ENCODE assay signal across 11 cellular contexts in the genomic region with DNA sequence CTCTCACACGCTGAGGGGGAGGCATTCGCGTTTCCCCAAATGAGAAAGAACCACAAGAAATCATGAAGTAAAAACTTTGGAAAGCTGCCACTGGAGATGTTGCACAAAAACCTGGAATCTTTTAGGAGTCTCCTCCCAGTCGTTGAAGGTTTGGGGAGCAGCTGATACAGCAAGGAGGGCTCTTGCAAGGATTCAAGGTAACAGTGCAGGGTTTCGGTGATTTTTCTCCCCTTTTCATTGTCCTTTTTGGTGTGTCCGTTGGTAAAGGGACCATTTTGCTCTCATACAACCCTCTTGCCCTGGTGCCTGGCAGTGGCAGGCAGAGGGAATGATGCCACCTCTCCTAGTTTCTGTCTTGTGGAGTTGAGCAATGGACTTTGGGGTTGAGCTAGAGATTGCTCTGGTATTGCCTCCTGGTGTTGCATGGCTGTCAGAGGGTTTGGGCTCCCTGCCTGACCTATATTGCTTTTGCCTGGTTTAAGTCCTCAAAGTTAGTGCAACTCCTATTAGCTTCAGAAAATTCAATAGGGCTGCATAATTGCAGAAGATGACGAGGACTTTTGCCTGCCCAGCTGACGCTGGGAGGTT. TPM values are rescaled to one million over a fixed set of nuclear protein-coding genes. Genes with fewer than 3 reads are reported as not detected.
A peak's percentile ranks its signal among the peaks of the same experiment; 100 is the strongest.
DNase-seq lines count a peak whose midpoint lies in the region; ATAC-seq and TF ChIP-seq lines count a peak whose summit lies in the region.
"Had no signal": no experiment of that assay in that cellular context is flagged by ENCODE, and none has a peak within 500 bp of the region (broad histone marks: within the 10 kb centered on the region; RNA-seq: fewer than 3 reads in every experiment).

No MANE protein-coding gene starts in this region.

- H3K27ac ChIP-seq in adrenal gland (no peak overlapping the region), iPS DF 6.9 (ENCODE audit: low read length) (no peak overlapping the region)
- H3K27ac ChIP-seq: SJCRH30, transverse colon had no signal

- WGBS in adrenal gland, 4 donors, result 11 to 14% (median 13%) methylated on average over 8 of the region's 8 CpGs
- WGBS in iPS DF 6.9 (ENCODE audit: insufficient coverage, insufficient read length), result no CpG with 5 or more reads among the region's 8 CpGs

- H3K9me3 ChIP-seq in adrenal gland (replicated peaks in 1 of 3) (no peaks in the 10 kb centered on the region), iPS DF 6.9 (ENCODE audit: control insufficient read depth, insufficient read depth, low read length) (no peaks in the 10 kb centered on the region)
- H3K9me3 ChIP-seq: SJCRH30, transverse colon had no signal

- no peak for TF ChIP-seq CTCF in adrenal gland (IDR thresholded peaks at IDR 0.05)

- TF ChIP-seq POLR2A in adrenal gland (IDR thresholded peaks at IDR 0.05), result no peak

- H3K4me1 ChIP-seq in adrenal gland (replicated peaks in 1 of 2), result no peaks in the 10 kb centered on the region
- peaks cover 3% of the 10 kb centered on the region; the same call in 1 of the 2 replicates for H3K4me1 ChIP-seq in iPS DF 6.9 (ENCODE audit: control insufficient read depth, insufficient read depth, low read length)
- H3K4me1 ChIP-seq: SJCRH30 had no signal

- ATAC-seq in HG03565 (IDR thresholded peaks at IDR 0.05; ENCODE audit: unreplicated experiment) (no peak), GM18867 (IDR thresholded peaks at IDR 0.05; ENCODE audit: unreplicated experiment) (no peak)

- H3K4me3 ChIP-seq in adrenal gland (peak overlapping the region in 3 of 4 donors; percentile 18 to 52 (median 42)), iPS DF 6.9 (ENCODE audit: low read length) (peak overlapping the region; percentile 67; the same call in 1 of the 2 replicates), skeletal muscle cell (ENCODE audit: low read depth, low read length) (peak overlapping the region; percentile 44)
- H3K4me3 ChIP-seq: SJCRH30 had no signal

- no peaks in the 10 kb centered on the region for H3K36me3 ChIP-seq in adrenal gland (replicated peaks in 1 of 2)
- H3K36me3 ChIP-seq in iPS DF 6.9 (ENCODE audit: control insufficient read depth, insufficient read depth, low read length), result no peaks in the 10 kb centered on the region
- H3K36me3 ChIP-seq: SJCRH30, transverse colon had no signal

- intact Hi-C loops in adrenal gland (cut with DNase I), result no loop called here

- DNase-seq in GM03348 (ENCODE audit: low spot score), result peak; percentile 18
- DNase-seq in adrenal gland, result peak in 5 of 7 donors; percentile 19 to 36 (median 21)
- DNase-seq in iPS DF 6.9 (ENCODE audit: low read depth, low spot score), result no peak
- DNase-seq in skeletal muscle cell (ENCODE audit: low read depth), result no peak
- no peak for DNase-seq in SHP77 (lab: John Stamatoyannopoulos, UW)
- DNase-seq in globus pallidus (ENCODE audit: low spot score), result no peak
- DNase-seq: effector memory CD4-positive, alpha-beta T cell; SJCRH30; transverse colon had no signal

- peaks cover 3% of the 10 kb centered on the region for H3K27me3 ChIP-seq in adrenal gland
- peaks cover 27% of the 10 kb centered on the region for H3K27me3 ChIP-seq in iPS DF 6.9 (ENCODE audit: control insufficient read depth, insufficient read depth, low read length)
- H3K27me3 ChIP-seq: SJCRH30 had no signal

RNA-seq across cellular contexts. Expression of gene BRINP2, which starts 0.9 kb away (rescaled TPM):
- total RNA-seq in adrenal gland, result 10 to 100 TPM in 6 of 8 donors, 1 to 10 TPM in 2; 5.6 to 28.2 (median 19.0) TPM
- 10 to 100 TPM; 14.7 to 22.7 (median 15.9) TPM for polyA plus RNA-seq in adrenal gland
- total RNA-seq: SJCRH30, transverse colon had no signal

RNA-seq across cellular contexts. Expression of gene ASTN1, which starts 7.1 kb away (rescaled TPM):
- 10 to 100 TPM; 29.1 to 58.6 (median 49.4) TPM for total RNA-seq in adrenal gland
- polyA plus RNA-seq in adrenal gland, result 10 to 100 TPM in 1 of 3 donors, 1 to 10 TPM in 2; 7.7 to 12.5 (median 8.5) TPM
- total RNA-seq: SJCRH30 had no signal

Comparison
In these comparisons a context has a peak if more than half of its experiments do, and no peak if none do; other contexts are left out.
1. DNase-seq: peak in GM03348 (single experiment) and adrenal gland (5 of 7); none in iPS DF 6.9 (single experiment), skeletal muscle cell (single experiment), SHP77 (0 of 2) and globus pallidus (single experiment).
2. Peak in every context shown above with its lines, with median percentiles within 50 percentile points of each other: H3K4me3 ChIP-seq.